In the genomic region with DNA sequence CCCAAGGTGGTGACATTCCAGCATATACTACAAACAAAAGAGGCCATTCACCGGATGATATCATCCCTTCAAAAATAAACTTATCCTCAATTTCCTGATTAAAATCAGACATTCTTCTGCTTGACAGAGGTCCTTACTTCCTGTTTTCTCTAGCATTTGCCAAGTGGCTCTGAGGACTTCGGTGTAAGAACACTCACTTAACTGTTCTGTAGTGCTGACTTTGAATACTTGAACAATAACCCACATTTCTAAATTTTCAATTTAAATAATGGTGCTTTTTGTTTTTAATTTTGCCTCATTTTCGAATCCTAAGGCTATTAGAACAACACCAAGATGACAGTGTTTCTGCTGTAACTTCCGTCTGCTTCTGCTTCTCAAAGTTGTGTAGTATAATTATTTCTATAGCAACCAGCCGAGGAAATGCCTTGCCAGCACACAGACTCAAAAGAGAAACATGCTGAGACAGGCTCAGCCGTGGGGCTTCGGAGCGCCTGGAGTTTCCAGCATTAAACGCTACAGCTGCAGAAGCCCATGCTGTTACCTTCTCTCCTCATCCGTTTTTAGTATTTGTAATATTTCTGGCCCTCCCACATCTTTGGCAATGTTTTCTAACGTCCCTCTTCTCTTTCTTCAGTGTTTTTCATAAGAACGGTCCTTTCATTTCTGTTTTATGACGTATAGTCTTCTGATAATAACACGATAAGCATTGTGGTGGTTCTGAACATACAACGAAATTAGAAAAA, we compare ENCODE assay signal across 8 cellular contexts. TPM values are rescaled to one million over a fixed set of nuclear protein-coding genes. Genes with fewer than 3 reads are reported as not detected.
DNase-seq lines count a peak whose midpoint lies in the region; ATAC-seq and TF ChIP-seq lines count a peak whose summit lies in the region.

No MANE protein-coding gene starts in this region.

- TF ChIP-seq POLR2A in uterus (IDR thresholded peaks at IDR 0.05), result peak; percentile 24 to 36

- no peaks in the 10 kb centered on the region for H3K27me3 ChIP-seq in uterus

- H3K4me1 ChIP-seq in uterus, result no peaks in the 10 kb centered on the region

- peak; percentile 96 for ATAC-seq in GM21737 (IDR thresholded peaks at IDR 0.05; ENCODE audit: unreplicated experiment)
- ATAC-seq in left cardiac atrium, result peak; percentile 91 to 96

- H3K27ac ChIP-seq in uterus, result peak overlapping the region; percentile 78 to 86

- no peaks in the 10 kb centered on the region for H3K36me3 ChIP-seq in uterus

- H3K4me3 ChIP-seq in uterus, result peak overlapping the region; percentile 29 to 44

- intact Hi-C loops in left cardiac atrium (cut with DNase I) (no loop called here), uterus (cut with DNase I; ENCODE audit: low total_unique reads) (no loop called here)

- peak in 1 of 4 experiments; percentile 4 for TF ChIP-seq CTCF in uterus (IDR thresholded peaks at IDR 0.05)

- DNase-seq in Daoy (ENCODE audit: low read depth) (peak; percentile 90), LHCN-M2 (ENCODE audit: low read depth) (peak; percentile 84), T follicular helper cell (ENCODE audit: low read depth) (peak; percentile 71), amniotic stem cell (lab: John Stamatoyannopoulos, UW) (peak; percentile 75), left cardiac atrium (peak; percentile 70), putamen (ENCODE audit: low spot score) (peak; percentile 33), uterus (peak; percentile 65 to 78)

- H3K9me3 ChIP-seq in uterus, result no peaks in the 10 kb centered on the region

RNA-seq across cellular contexts. Expression of a gene that starts 19.5 kb away (rescaled TPM):
- 826 and 1,064 TPM in 2 replicates for total RNA-seq in Daoy (2014; rRNA removed; shearing (Covaris generic))
- total RNA-seq in LHCN-M2 (2014; rRNA removed), result 438 and 444 TPM in 2 replicates
- polyA plus RNA-seq in LHCN-M2 (2012), result 279 TPM
- 100 to 1,000 TPM; 173 to 212 TPM for total RNA-seq in left cardiac atrium
- total RNA-seq in uterus, result 100 to 1,000 TPM; 101 to 281 (median 187) TPM

Comparison
In these comparisons a context has a peak if more than half of its experiments do, and no peak if none do; other contexts are left out.
1. Peak in every context shown above with its lines: DNase-seq, ATAC-seq, H3K4me3 ChIP-seq and H3K27ac ChIP-seq.
2. DNase-seq: peak in every context shown above with its lines; median percentile 90 in Daoy; 84 in LHCN-M2; 75 in amniotic stem cell; 72 in uterus; 71 in T follicular helper cell; 70 in left cardiac atrium; 33 in putamen.